ENCODE assay signal across 1 cellular context in the genomic region with DNA sequence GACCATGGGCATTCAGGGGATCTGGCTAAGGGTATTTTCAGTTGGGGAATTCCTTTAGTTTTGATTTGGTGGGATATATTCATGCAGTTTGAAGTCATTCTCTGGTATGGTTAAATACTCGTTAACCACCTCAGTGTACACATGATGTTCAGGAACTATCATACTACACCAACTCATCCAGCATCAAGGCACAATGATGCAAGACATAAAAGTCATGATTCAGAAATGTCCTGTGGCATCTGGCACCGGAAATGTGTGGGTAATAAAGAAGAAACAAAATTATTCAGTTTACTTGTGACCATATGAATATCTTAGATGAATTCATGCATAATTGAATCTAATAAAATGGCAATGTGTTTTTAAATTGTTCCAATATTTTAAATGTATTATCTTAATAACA.
TF ChIP-seq lines count a peak whose summit lies in the region.

No MANE protein-coding gene starts in this region.

TF ChIP-seq in SK-N-SH, 30 proteins besides CTCF, POLR2A, EP300 and RAD21 (continued from another document):
- TF ChIP-seq, protein P1, sequence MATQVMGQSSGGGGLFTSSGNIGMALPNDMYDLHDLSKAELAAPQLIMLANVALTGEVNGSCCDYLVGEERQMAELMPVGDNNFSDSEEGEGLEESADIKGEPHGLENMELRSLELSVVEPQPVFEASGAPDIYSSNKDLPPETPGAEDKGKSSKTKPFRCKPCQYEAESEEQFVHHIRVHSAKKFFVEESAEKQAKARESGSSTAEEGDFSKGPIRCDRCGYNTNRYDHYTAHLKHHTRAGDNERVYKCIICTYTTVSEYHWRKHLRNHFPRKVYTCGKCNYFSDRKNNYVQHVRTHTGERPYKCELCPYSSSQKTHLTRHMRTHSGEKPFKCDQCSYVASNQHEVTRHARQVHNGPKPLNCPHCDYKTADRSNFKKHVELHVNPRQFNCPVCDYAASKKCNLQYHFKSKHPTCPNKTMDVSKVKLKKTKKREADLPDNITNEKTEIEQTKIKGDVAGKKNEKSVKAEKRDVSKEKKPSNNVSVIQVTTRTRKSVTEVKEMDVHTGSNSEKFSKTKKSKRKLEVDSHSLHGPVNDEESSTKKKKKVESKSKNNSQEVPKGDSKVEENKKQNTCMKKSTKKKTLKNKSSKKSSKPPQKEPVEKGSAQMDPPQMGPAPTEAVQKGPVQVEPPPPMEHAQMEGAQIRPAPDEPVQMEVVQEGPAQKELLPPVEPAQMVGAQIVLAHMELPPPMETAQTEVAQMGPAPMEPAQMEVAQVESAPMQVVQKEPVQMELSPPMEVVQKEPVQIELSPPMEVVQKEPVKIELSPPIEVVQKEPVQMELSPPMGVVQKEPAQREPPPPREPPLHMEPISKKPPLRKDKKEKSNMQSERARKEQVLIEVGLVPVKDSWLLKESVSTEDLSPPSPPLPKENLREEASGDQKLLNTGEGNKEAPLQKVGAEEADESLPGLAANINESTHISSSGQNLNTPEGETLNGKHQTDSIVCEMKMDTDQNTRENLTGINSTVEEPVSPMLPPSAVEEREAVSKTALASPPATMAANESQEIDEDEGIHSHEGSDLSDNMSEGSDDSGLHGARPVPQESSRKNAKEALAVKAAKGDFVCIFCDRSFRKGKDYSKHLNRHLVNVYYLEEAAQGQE (IDR thresholded peaks at IDR 0.05; ENCODE audit: low read depth, low read length) = no peak
- TF ChIP-seq, protein P2, sequence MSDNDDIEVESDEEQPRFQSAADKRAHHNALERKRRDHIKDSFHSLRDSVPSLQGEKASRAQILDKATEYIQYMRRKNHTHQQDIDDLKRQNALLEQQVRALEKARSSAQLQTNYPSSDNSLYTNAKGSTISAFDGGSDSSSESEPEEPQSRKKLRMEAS (IDR thresholded peaks at IDR 0.05; ENCODE audit: low read depth) = no peak
- TF ChIP-seq FOXJ3 (CRISPR knock-in tag; IDR thresholded peaks at IDR 0.05) = no peak
- no peak for TF ChIP-seq SMC3 (IDR thresholded peaks at IDR 0.05; ENCODE audit: low read depth, low read length)
